In the genomic region with DNA sequence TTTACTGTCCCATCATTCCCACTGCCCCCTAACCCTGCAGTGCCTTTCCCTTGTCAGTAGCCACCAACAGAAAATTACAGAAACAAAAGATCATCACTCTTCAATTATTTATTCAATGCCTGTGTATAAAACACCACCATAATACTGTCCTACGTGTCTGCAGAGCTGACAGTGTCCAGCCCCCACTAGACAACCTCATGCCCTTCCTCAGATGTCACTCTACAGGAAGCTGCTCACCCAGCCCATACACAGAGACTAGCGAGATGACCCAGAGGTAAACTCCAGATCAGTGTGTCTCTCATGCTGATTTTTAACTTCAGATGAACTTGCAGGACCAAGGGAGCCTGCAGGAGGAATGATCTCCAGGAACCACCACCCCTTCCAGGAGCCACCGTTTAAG, we compare ENCODE assay signal across 24 cellular contexts. TPM values are rescaled to one million over a fixed set of nuclear protein-coding genes. Genes with fewer than 3 reads are reported as not detected.
DNase-seq lines count a peak whose midpoint lies in the region; ATAC-seq and TF ChIP-seq lines count a peak whose summit lies in the region.
"Had no signal": no experiment of that assay in that cellular context is flagged by ENCODE, and none has a peak within 500 bp of the region (broad histone marks: within the 10 kb centered on the region; RNA-seq: fewer than 3 reads in every experiment).

No MANE protein-coding gene starts in this region.

- 52 to 63% (median 56%) methylated on average over 3 of the region's 3 CpGs for WGBS in heart left ventricle, 4 donors
- WGBS in endodermal cell (ENCODE audit: insufficient coverage in 1 of 2, insufficient read length in 1 of 2), 2 experiments, result 91% methylated on average over 3 of the region's 3 CpGs; no CpG with 5 or more reads in 1 of the 2 experiments
- WGBS in right cardiac atrium, result 41% methylated on average over 3 of the region's 3 CpGs

- no peak overlapping the region for H3K9ac ChIP-seq in endodermal cell (ENCODE audit: extremely low read depth, low read length, poor library complexity, severe bottlenecking)
- H3K9ac ChIP-seq: BLaER1 treated with 17β-estradiol and CSF1 and Interleukin-3, amounts not matched to agents 10 nM and 100 nM; GM23248 had no signal

- H3K4me1 Mint-ChIP-seq in endodermal cell, result peaks cover 20% of the 10 kb centered on the region
- H3K4me1 Mint-ChIP-seq: CD14-positive monocyte; CD8-positive, alpha-beta memory T cell had no signal

- peaks cover 71% of the 10 kb centered on the region for H3K27me3 Mint-ChIP-seq in endodermal cell (ENCODE audit: insufficient read depth)
- H3K27me3 Mint-ChIP-seq: CD4-positive, alpha-beta T cell had no signal

- TF ChIP-seq POLR2A in heart left ventricle (IDR thresholded peaks at IDR 0.05), result no peak

- TF ChIP-seq CTCF in heart left ventricle (IDR thresholded peaks at IDR 0.05) (no peak), left ventricle myocardium inferior (IDR thresholded peaks at IDR 0.05; ENCODE audit: borderline replicate concordance) (no peak), endodermal cell (conservative IDR thresholded peaks at IDR 0.05) (no peak)

- no peak overlapping the region for H3K4me3 Mint-ChIP-seq in endodermal cell
- H3K4me3 Mint-ChIP-seq: CD14-positive monocyte; CD4-positive, alpha-beta T cell; CD8-positive, alpha-beta memory T cell had no signal

- H3K4me3 ChIP-seq in heart left ventricle (no peak overlapping the region), left ventricle myocardium inferior (no peak overlapping the region), endodermal cell (ENCODE audit: low read length) (no peak overlapping the region), right cardiac atrium (ENCODE audit: low read length) (no peak overlapping the region)
- H3K4me3 ChIP-seq: A549; BLaER1 treated with 17β-estradiol and CSF1 and Interleukin-3, amounts not matched to agents 10 nM and 100 nM; GM12878; GM23248 had no signal

- DNase-seq in heart left ventricle, result no peak
- no peak for DNase-seq in left ventricle myocardium inferior
- peak; percentile 22 for DNase-seq in endodermal cell
- no peak for DNase-seq in right cardiac atrium
- DNase-seq in NCI-H1105 (lab: John Stamatoyannopoulos, UW), result no peak
- no peak for DNase-seq in activated gamma-delta T cell treated with Interleukin-2 at 50 U/mL for 16 hours
- DNase-seq in stimulated activated naive CD8-positive, alpha-beta T cell treated with anti-CD3 and anti-CD28 coated beads, Interleukin-15, Interleukin-2, amounts not matched to agents 100 U/mL and 50 U/mL, for 24 hours, result no peak
- DNase-seq: 8988T; ACHN; AML-193; BE2C; CD4-positive, alpha-beta T cell; CD8-positive, alpha-beta memory T cell; DMS 273 treated with DMSO at 0.1 percent for 48 hours; DMS79; EL; GDM1; GM23248; H7; HCEC 1CT had no signal

- peak in 3 of 4 donors; percentile 42 to 67 (median 43) for ATAC-seq in heart left ventricle
- ATAC-seq in right cardiac atrium, result peak; percentile 38 to 44
- ATAC-seq in stimulated activated naive CD8-positive, alpha-beta T cell treated with anti-CD3 and anti-CD28 coated beads, Interleukin-15, Interleukin-2, amounts not matched to agents 100 U/mL and 50 U/mL, for 24 hours, result no peak
- ATAC-seq: A549, GM12878 had no signal

- H3K9me3 ChIP-seq in heart left ventricle, result no peaks in the 10 kb centered on the region
- no peaks in the 10 kb centered on the region for H3K9me3 ChIP-seq in left ventricle myocardium inferior (replicated peaks)
- no peaks in the 10 kb centered on the region for H3K9me3 ChIP-seq in endodermal cell (ENCODE audit: control insufficient read depth, low read length)
- no peaks in the 10 kb centered on the region for H3K9me3 ChIP-seq in right cardiac atrium (ENCODE audit: control insufficient read depth, low read length)
- H3K9me3 ChIP-seq: A549, BE2C had no signal

- intact Hi-C loops in heart left ventricle (cut with DNase I) (loop anchor here in 2 of 10 donors (5.0 to 10.0 kb wide), 2 partner anchors 39 to 57 kb away; no protein-coding TSS in a partner anchor), left ventricle myocardium inferior (cut with micrococcal nuclease) (no loop called here), right cardiac atrium (cut with DNase I) (no loop called here)

- H3K27me3 ChIP-seq in heart left ventricle, result no peaks in the 10 kb centered on the region
- no peaks in the 10 kb centered on the region for H3K27me3 ChIP-seq in left ventricle myocardium inferior (ENCODE audit: low read depth)
- H3K27me3 ChIP-seq in endodermal cell (ENCODE audit: control insufficient read depth, insufficient read depth, low read length, poor library complexity, severe bottlenecking), result peaks cover 25% of the 10 kb centered on the region
- H3K27me3 ChIP-seq in right cardiac atrium (ENCODE audit: control insufficient read depth, insufficient read depth), result no peaks in the 10 kb centered on the region
- H3K27me3 ChIP-seq: BE2C; BLaER1 treated with 17β-estradiol and CSF1 and Interleukin-3, amounts not matched to agents 10 nM and 100 nM had no signal

- H3K27ac ChIP-seq in heart left ventricle (peak overlapping the region in 1 of 12 donors; percentile 39), left ventricle myocardium inferior (replicated peaks) (no peak overlapping the region), endodermal cell (ENCODE audit: low read depth, low read length) (no peak overlapping the region), right cardiac atrium (ENCODE audit: low read length) (peak overlapping the region; percentile 83)
- H3K27ac ChIP-seq: A549; BLaER1 treated with 17β-estradiol and CSF1 and Interleukin-3, amounts not matched to agents 10 nM and 100 nM; GM23248 had no signal

- no peaks in the 10 kb centered on the region for H3K36me3 Mint-ChIP-seq in endodermal cell (ENCODE audit: low read depth)
- H3K36me3 Mint-ChIP-seq: CD14-positive monocyte; CD8-positive, alpha-beta memory T cell had no signal

- no peaks in the 10 kb centered on the region for H3K9me3 Mint-ChIP-seq in endodermal cell
- H3K9me3 Mint-ChIP-seq: CD4-positive, alpha-beta T cell; CD8-positive, alpha-beta memory T cell had no signal

- no peak overlapping the region for H3K27ac Mint-ChIP-seq in endodermal cell
- H3K27ac Mint-ChIP-seq: CD14-positive monocyte; CD4-positive, alpha-beta T cell; CD8-positive, alpha-beta memory T cell had no signal

- H3K36me3 ChIP-seq in heart left ventricle (no peaks in the 10 kb centered on the region), left ventricle myocardium inferior (no peaks in the 10 kb centered on the region), endodermal cell (ENCODE audit: control insufficient read depth, insufficient read depth, low read length) (no peaks in the 10 kb centered on the region)
- H3K36me3 ChIP-seq: BE2C; BLaER1 treated with 17β-estradiol and CSF1 and Interleukin-3, amounts not matched to agents 10 nM and 100 nM had no signal

- H3K4me1 ChIP-seq in heart left ventricle, result peaks cover 0 to 13% (median 0%) of the 10 kb centered on the region in 12 donors
- peaks cover 12% of the 10 kb centered on the region for H3K4me1 ChIP-seq in left ventricle myocardium inferior
- H3K4me1 ChIP-seq in endodermal cell (ENCODE audit: control insufficient read depth, insufficient read depth, low read length), result no peaks in the 10 kb centered on the region
- peaks cover 5% of the 10 kb centered on the region for H3K4me1 ChIP-seq in right cardiac atrium (ENCODE audit: control insufficient read depth, insufficient read depth, low read length)
- H3K4me1 ChIP-seq: A549, BE2C had no signal

RNA-seq across cellular contexts. Expression of gene GJA5, which starts 51.3 kb away (rescaled TPM):
- total RNA-seq in heart left ventricle (10 to 100 TPM in 6 of 9 donors, 1 to 10 TPM in 3; 6.1 to 31.0 (median 13.4) TPM), left ventricle myocardium inferior (69.8 TPM), endodermal cell (1 to 10 TPM; 1.4 to 1.6 TPM), right cardiac atrium (100 to 1,000 TPM in 3 of 4 donors, 10 to 100 TPM in 1; 63.1 to 264 (median 165) TPM)
- polyA plus RNA-seq in heart left ventricle (1 to 10 TPM; 5.8 to 8.6 TPM), right cardiac atrium (57.1 TPM)
- polyA plus RNA-seq in endodermal cell (2013, experiment 1 of 2), result 2.2 TPM
- 1.9 TPM for polyA plus RNA-seq in endodermal cell (2013, experiment 2 of 2)
- total RNA-seq: CD4-positive, alpha-beta T cell; CD8-positive, alpha-beta memory T cell; GM12878 had no signal
- polyA plus RNA-seq: A549; CD14-positive monocyte; CD8-positive, alpha-beta memory T cell; GM12878 had no signal
